28 cellular contexts compared by ENCODE assay signal in genomic region chr6:159157431-159157830, GRCh38. TPM values are rescaled to one million over a fixed set of nuclear protein-coding genes. Genes with fewer than 3 reads are reported as not detected.
"Had no signal": no experiment of that assay in that cellular context is flagged by ENCODE, and none has a peak within 500 bp of the region (broad histone marks: within the 10 kb centered on the region; RNA-seq: fewer than 3 reads in every experiment).

No MANE protein-coding gene starts in this region.

- ATAC-seq: esophagus mucosa, gastrocnemius medialis, heart right ventricle, left cardiac atrium, left lung, left ventricle myocardium superior, lower lobe of right lung, mucosa of descending colon had no signal

- H3K36me3 ChIP-seq: esophagus squamous epithelium, gastrocnemius medialis, heart right ventricle, left lung, lower lobe of right lung had no signal

- H3K27me3 ChIP-seq: esophagus squamous epithelium, gastrocnemius medialis, heart right ventricle, left lung had no signal

- FAIRE-seq: colon, endothelial cell of umbilical vein, islet of Langerhans, keratinocyte had no signal

- H3K4me1 ChIP-seq: esophagus squamous epithelium, lower lobe of right lung had no signal

- H3K27ac ChIP-seq: coronary artery, dorsolateral prefrontal cortex, esophagus squamous epithelium, gastrocnemius medialis, heart right ventricle, left lung, lower lobe of right lung had no signal

- H3K4me3 ChIP-seq: coronary artery, dorsolateral prefrontal cortex, esophagus squamous epithelium, gastrocnemius medialis, heart right ventricle, left lung, lower lobe of right lung, mucosa of descending colon had no signal

- H3K9me3 ChIP-seq: gastrocnemius medialis had no signal

- DNase-seq: dermis blood vessel endothelial cell; dorsolateral prefrontal cortex; effector CD4-positive, alpha-beta T cell; effector memory CD4-positive, alpha-beta T cell; esophagus squamous epithelium; foreskin fibroblast; foreskin melanocyte; gastrocnemius medialis; glutamatergic neuron; head of caudate nucleus; heart right ventricle; hippocampal formation; left cardiac atrium; left lung; left ventricle myocardium superior; lower lobe of right lung; mesenchymal stem cell; mucosa of descending colon; naive B cell had no signal

RNA-seq across cellular contexts. Expression of gene FNDC1, which starts 11.8 kb away (rescaled TPM):
- total RNA-seq: dermis blood vessel endothelial cell, epithelial cell of proximal tubule, lung microvascular endothelial cell, myocyte had no signal
- polyA plus RNA-seq: endothelial cell of umbilical vein, keratinocyte had no signal
